Comparison of ENCODE assay signal across 8 cellular contexts in genomic region chr4:153221783-153222161, GRCh38. TPM values are rescaled to one million over a fixed set of nuclear protein-coding genes. Genes with fewer than 3 reads are reported as not detected.
DNase-seq lines count a peak whose midpoint lies in the region; ATAC-seq and TF ChIP-seq lines count a peak whose summit lies in the region.

No MANE protein-coding gene starts in this region.

- H3K27ac ChIP-seq in lower lobe of right lung (peak overlapping the region; percentile 85), thyroid gland (peak overlapping the region; percentile 94 to 97 (median 97))

- peaks cover 10% of the 10 kb centered on the region for H3K36me3 Mint-ChIP-seq in activated CD4-positive, alpha-beta T cell treated with anti-CD3 and anti-CD28 coated beads, Interleukin-2, amount 10 ng/mL, durations not matched to agents 7 days and 5 days (ENCODE audit: low read depth)
- H3K36me3 Mint-ChIP-seq in activated CD4-positive, alpha-beta T cell treated with anti-CD3 and anti-CD28 coated beads, Interleukin-2, amount 10 ng/mL, durations not matched to agents 24 days and 14 days (ENCODE audit: low read depth) = peaks cover 2% of the 10 kb centered on the region
- H3K36me3 Mint-ChIP-seq in MCF 10A (ENCODE audit: insufficient read depth, unreplicated experiment) = no peaks in the 10 kb centered on the region

- 74 to 75% methylated on average over 6 of the region's 6 CpGs for WGBS in thyroid gland, 2 donors

- CTCF ChIA-PET in activated CD4-positive, alpha-beta T cell treated with anti-CD3 and anti-CD28 coated beads, Interleukin-2, amount 10 ng/mL, durations not matched to agents 7 days and 5 days (lab: Charles Lee) = no interaction called here
- CTCF ChIA-PET in MCF 10A (lab: Yijun Ruan, JAX) = interaction anchor here (0.5 kb wide), 1 partner anchor 528 kb away, joined by 3 read pairs; no protein-coding TSS in a partner anchor

- H3K36me3 ChIP-seq in lower lobe of right lung (no peaks in the 10 kb centered on the region), thyroid gland (no peaks in the 10 kb centered on the region)

- H3K27me3 Mint-ChIP-seq in activated CD4-positive, alpha-beta T cell treated with anti-CD3 and anti-CD28 coated beads, Interleukin-2, amount 10 ng/mL, durations not matched to agents 7 days and 5 days = peaks cover 50% of the 10 kb centered on the region
- peaks cover 49% of the 10 kb centered on the region for H3K27me3 Mint-ChIP-seq in activated CD4-positive, alpha-beta T cell treated with anti-CD3 and anti-CD28 coated beads, Interleukin-2, amount 10 ng/mL, durations not matched to agents 24 days and 14 days
- no peaks in the 10 kb centered on the region for H3K27me3 Mint-ChIP-seq in MCF 10A (ENCODE audit: insufficient read depth, unreplicated experiment)

- H3K9me3 Mint-ChIP-seq in activated CD4-positive, alpha-beta T cell treated with anti-CD3 and anti-CD28 coated beads, Interleukin-2, amount 10 ng/mL, durations not matched to agents 7 days and 5 days = peaks cover 5% of the 10 kb centered on the region
- H3K9me3 Mint-ChIP-seq in activated CD4-positive, alpha-beta T cell treated with anti-CD3 and anti-CD28 coated beads, Interleukin-2, amount 10 ng/mL, durations not matched to agents 24 days and 14 days = no peaks in the 10 kb centered on the region
- no peaks in the 10 kb centered on the region for H3K9me3 Mint-ChIP-seq in MCF 10A (ENCODE audit: unreplicated experiment)

- H3K4me3 ChIP-seq in lower lobe of right lung (peak overlapping the region; percentile 71), thyroid gland (replicated peaks in 1 of 3) (peak overlapping the region in 1 of 3 donors; percentile 61)

- POLR2A ChIA-PET in activated CD4-positive, alpha-beta T cell treated with anti-CD3 and anti-CD28 coated beads, Interleukin-2, amount 10 ng/mL, durations not matched to agents 7 days and 5 days (lab: Charles Lee) = no interaction called here
- POLR2A ChIA-PET in MCF 10A (lab: Yijun Ruan, JAX) = interaction anchor here (0.5 to 2.5 kb wide), 4 partner anchors 9 to 27 kb away, joined by 3 to 22 read pairs (median 4); no protein-coding TSS in a partner anchor

- no peaks in the 10 kb centered on the region for H3K27me3 ChIP-seq in lower lobe of right lung (ENCODE audit: low read depth)
- H3K27me3 ChIP-seq in thyroid gland = no peaks in the 10 kb centered on the region

- H3K4me1 Mint-ChIP-seq in activated CD4-positive, alpha-beta T cell treated with anti-CD3 and anti-CD28 coated beads, Interleukin-2, amount 10 ng/mL, durations not matched to agents 7 days and 5 days = peaks cover 33% of the 10 kb centered on the region
- H3K4me1 Mint-ChIP-seq in activated CD4-positive, alpha-beta T cell treated with anti-CD3 and anti-CD28 coated beads, Interleukin-2, amount 10 ng/mL, durations not matched to agents 24 days and 14 days = peaks cover 16% of the 10 kb centered on the region
- peaks cover 20% of the 10 kb centered on the region for H3K4me1 Mint-ChIP-seq in MCF 10A (ENCODE audit: insufficient read depth, unreplicated experiment)

- H3K4me3 Mint-ChIP-seq in activated CD4-positive, alpha-beta T cell treated with anti-CD3 and anti-CD28 coated beads, Interleukin-2, amount 10 ng/mL, durations not matched to agents 7 days and 5 days = peak overlapping the region; percentile 75
- no peak overlapping the region for H3K4me3 Mint-ChIP-seq in activated CD4-positive, alpha-beta T cell treated with anti-CD3 and anti-CD28 coated beads, Interleukin-2, amount 10 ng/mL, durations not matched to agents 24 days and 14 days
- peak overlapping the region; percentile 87 for H3K4me3 Mint-ChIP-seq in MCF 10A (ENCODE audit: unreplicated experiment)

- DNase-seq in activated CD4-positive, alpha-beta T cell treated with anti-CD3 and anti-CD28 coated beads, Interleukin-2, amount 10 ng/mL, durations not matched to agents 7 days and 5 days = no peak
- no peak for DNase-seq in activated CD4-positive, alpha-beta T cell treated with anti-CD3 and anti-CD28 coated beads, Interleukin-2, amount 10 ng/mL, durations not matched to agents 24 days and 14 days
- DNase-seq in MCF 10A (ENCODE audit: unreplicated experiment) = no peak
- no peak for DNase-seq in lower lobe of right lung
- no peak for DNase-seq in thyroid gland
- DNase-seq in RPMI8226 = no peak
- DNase-seq in cortex of kidney (lab: John Stamatoyannopoulos, UW) = no peak

- TF ChIP-seq CTCF in MCF 10A (IDR thresholded peaks at IDR 0.05; ENCODE audit: unreplicated experiment) = no peak
- no peak for TF ChIP-seq CTCF in lower lobe of right lung (IDR thresholded peaks at IDR 0.05)
- TF ChIP-seq CTCF in thyroid gland (IDR thresholded peaks at IDR 0.05) = no peak

- H3K9me3 ChIP-seq in lower lobe of right lung = no peaks in the 10 kb centered on the region
- H3K9me3 ChIP-seq in thyroid gland = no peaks in the 10 kb centered on the region

- BruUV-seq in MCF 10A (replicated peaks; lab: Mats Ljungman, UMichigan) = no TSS peak

- H3K4me1 ChIP-seq in lower lobe of right lung (peaks cover 13% of the 10 kb centered on the region), thyroid gland (peaks cover 25 to 29% of the 10 kb centered on the region in 2 donors)

- intact Hi-C loops in activated CD4-positive, alpha-beta T cell treated with anti-CD3 and anti-CD28 coated beads, Interleukin-2, amount 10 ng/mL, durations not matched to agents 24 days and 14 days (cut with micrococcal nuclease) = loop anchor here (2.0 to 10.0 kb wide), 2 partner anchors 27 to 93 kb away; no protein-coding TSS in a partner anchor
- intact Hi-C loops in MCF 10A (cut with micrococcal nuclease) (loop anchor here (2.0 to 5.0 kb wide), 3 partner anchors 69 to 96 kb away; no protein-coding TSS in a partner anchor), lower lobe of right lung (cut with DNase I) (no loop called here), thyroid gland (cut with DNase I) (loop anchor here (10.0 kb wide), 1 partner anchor 83 kb away; no protein-coding TSS in a partner anchor)

- TF ChIP-seq POLR2A in thyroid gland (IDR thresholded peaks at IDR 0.05) = no peak

- ATAC-seq in lower lobe of right lung = no peak
- no peak for ATAC-seq in GM21515 (IDR thresholded peaks at IDR 0.05; ENCODE audit: unreplicated experiment)

- H3K27ac Mint-ChIP-seq in activated CD4-positive, alpha-beta T cell treated with anti-CD3 and anti-CD28 coated beads, Interleukin-2, amount 10 ng/mL, durations not matched to agents 7 days and 5 days = no peak overlapping the region
- no peak overlapping the region for H3K27ac Mint-ChIP-seq in activated CD4-positive, alpha-beta T cell treated with anti-CD3 and anti-CD28 coated beads, Interleukin-2, amount 10 ng/mL, durations not matched to agents 24 days and 14 days
- H3K27ac Mint-ChIP-seq in MCF 10A (ENCODE audit: low read depth, unreplicated experiment) = peak overlapping the region; percentile 85

RNA-seq across cellular contexts. Expression of gene TRIM2, which starts 17.5 kb away (rescaled TPM):
- total RNA-seq in activated CD4-positive, alpha-beta T cell treated with anti-CD3 and anti-CD28 coated beads, Interleukin-2, amount 10 ng/mL, durations not matched to agents 7 days and 5 days = under 1 TPM; 0.20 to 0.44 TPM
- 0.21 TPM in 1 of 2 replicates, not detected in the other for total RNA-seq in activated CD4-positive, alpha-beta T cell treated with anti-CD3 and anti-CD28 coated beads, Interleukin-2, amount 10 ng/mL, durations not matched to agents 24 days and 14 days
- 33.0 and 37.2 TPM in 2 replicates for total RNA-seq in MCF 10A (2022)
- total RNA-seq in lower lobe of right lung = 32.6 TPM
- total RNA-seq in thyroid gland = 100 to 1,000 TPM; 146 to 229 (median 192) TPM

Comparison
In these comparisons a context has a peak if more than half of its experiments do, and no peak if none do; other contexts are left out.
1. RNA of gene TRIM2, which starts 17.5 kb away (total RNA-seq): 146 to 229 TPM in thyroid gland, 33.0 to 37.2 TPM in MCF 10A and 32.6 TPM in lower lobe of right lung (single experiment); 0.20 to 0.44 TPM in activated CD4-positive, alpha-beta T cell treated with anti-CD3 and anti-CD28 coated beads, Interleukin-2, amount 10 ng/mL, durations not matched to agents 7 days and 5 days and 0.21 TPM in activated CD4-positive, alpha-beta T cell treated with anti-CD3 and anti-CD28 coated beads, Interleukin-2, amount 10 ng/mL, durations not matched to agents 24 days and 14 days; every median in the first group is over 10 times any median in the second.